In the genomic region with DNA sequence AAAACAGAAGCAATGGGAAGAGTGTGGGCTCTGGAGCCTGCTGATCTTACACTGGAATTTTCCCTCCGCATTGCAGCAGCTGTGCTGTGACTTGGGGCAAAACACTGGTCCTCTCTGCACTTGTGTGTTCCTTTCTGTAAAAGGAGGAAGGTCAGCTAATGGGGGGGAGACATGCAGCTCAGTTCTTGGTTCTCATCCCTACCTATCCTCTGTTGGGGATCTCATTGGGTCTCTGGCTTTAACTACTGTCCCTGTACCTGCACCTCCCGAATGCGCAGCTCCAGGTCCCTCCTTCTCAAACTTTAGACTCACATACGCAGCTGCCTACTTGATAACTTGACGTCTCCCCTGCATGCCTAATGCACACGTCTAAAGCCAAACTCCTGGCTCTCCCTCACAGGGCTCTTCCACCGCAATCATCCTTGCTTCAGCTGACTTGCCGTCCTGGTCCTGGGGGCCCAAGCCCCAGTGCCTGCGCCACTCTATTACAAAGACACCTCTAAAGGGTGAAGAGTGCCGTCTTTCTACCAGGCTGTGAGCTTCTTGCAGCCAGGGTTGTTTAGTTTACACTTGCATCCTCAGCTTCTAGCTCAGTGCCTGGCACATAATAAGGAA, we compare ENCODE assay signal across 24 cellular contexts. TPM values are rescaled to one million over a fixed set of nuclear protein-coding genes. Genes with fewer than 3 reads are reported as not detected.
DNase-seq lines count a peak whose midpoint lies in the region; ATAC-seq and TF ChIP-seq lines count a peak whose summit lies in the region.
"Had no signal": no experiment of that assay in that cellular context is flagged by ENCODE, and none has a peak within 500 bp of the region (broad histone marks: within the 10 kb centered on the region; RNA-seq: fewer than 3 reads in every experiment).

No MANE protein-coding gene starts in this region.

- H3K9me3 ChIP-seq in BLaER1 (no peaks in the 10 kb centered on the region), endodermal cell (ENCODE audit: control insufficient read depth, low read length) (no peaks in the 10 kb centered on the region), psoas muscle (no peaks in the 10 kb centered on the region), H9 (ENCODE audit: control insufficient read depth, low read depth, low read length) (no peaks in the 10 kb centered on the region)
- H3K9me3 ChIP-seq in CD4-positive, alpha-beta T cell (ENCODE audit: control insufficient read depth, low read length): no peaks in the 10 kb centered on the region
- H3K9me3 ChIP-seq: HAP-1, neutrophil, SJCRH30 had no signal

- WGBS in endodermal cell (ENCODE audit: insufficient coverage in 1 of 2, insufficient read length in 1 of 2), 2 experiments: 95 to 97% methylated on average over 9 to 10 of the region's 10 CpGs
- WGBS in psoas muscle, 3 donors: 95 to 97% (median 95%) methylated on average over 10 of the region's 10 CpGs
- WGBS in H9 (ENCODE audit: extremely low coverage, insufficient read length, low lambda C conversion rate): no CpG with 5 or more reads among the region's 10 CpGs

- H3K36me3 Mint-ChIP-seq in CD4-positive, alpha-beta T cell (ENCODE audit: low read depth): peaks cover 42% of the 10 kb centered on the region
- peaks cover 34% of the 10 kb centered on the region for H3K36me3 Mint-ChIP-seq in endodermal cell (ENCODE audit: low read depth)
- H3K36me3 Mint-ChIP-seq in H9 (ENCODE audit: insufficient read depth in 1 of 3, low read depth in 3 of 3): peaks cover 25 to 45% (median 35%) of the 10 kb centered on the region in 3 experiments

- H2BK5ac ChIP-seq in H9 (ENCODE audit: insufficient read length, low read length): no peak overlapping the region

- H2BK120ac ChIP-seq in H9 (ENCODE audit: low read depth, low read length, poor library complexity, severe bottlenecking): no peak overlapping the region

- no peak overlapping the region for H4K5ac ChIP-seq in H9 (ENCODE audit: insufficient read length, low read depth, low read length)

- H3K79me1 ChIP-seq in H9 (ENCODE audit: insufficient read depth, low read depth, low read length, poor library complexity, severe bottlenecking): no peaks in the 10 kb centered on the region

- H4K91ac ChIP-seq in H9 (ENCODE audit: insufficient read length, low read depth, low read length): no peak overlapping the region

- no peak overlapping the region for H3K27ac ChIP-seq in BLaER1
- H3K27ac ChIP-seq in CD4-positive, alpha-beta T cell (ENCODE audit: low read depth, low read length): no peak overlapping the region
- no peak overlapping the region for H3K27ac ChIP-seq in endodermal cell (ENCODE audit: low read depth, low read length)
- H3K27ac ChIP-seq in psoas muscle: peak overlapping the region; percentile 58
- no peak overlapping the region for H3K27ac ChIP-seq in H9 (ENCODE audit: insufficient read length, low read depth, low read length)
- H3K27ac ChIP-seq: neutrophil, SJCRH30 had no signal

- no peak overlapping the region for H2BK12ac ChIP-seq in H9 (ENCODE audit: insufficient read length, low read depth, low read length)

- TF ChIP-seq CTCF in CD4-positive, alpha-beta T cell (IDR thresholded peaks at IDR 0.05): no peak
- no peak for TF ChIP-seq CTCF in endodermal cell (conservative IDR thresholded peaks at IDR 0.05)
- TF ChIP-seq CTCF in psoas muscle (IDR thresholded peaks at IDR 0.05): no peak
- TF ChIP-seq CTCF in H9 (conservative IDR thresholded peaks at IDR 0.05): no peak

- no peak overlapping the region for H3K4ac ChIP-seq in H9 (ENCODE audit: low read depth, low read length)

- H3K27ac Mint-ChIP-seq in CD4-positive, alpha-beta T cell: no peak overlapping the region
- H3K27ac Mint-ChIP-seq in endodermal cell (peak overlapping the region; percentile 61), H9 (peak overlapping the region in 1 of 3 experiments; percentile 88; a peak in 2 of 7 replicates)
- H3K27ac Mint-ChIP-seq: activated T-helper 1 cell treated with anti-CD3 and anti-CD28 coated beads, Interleukin-12 subunit alpha, Interleukin-12 subunit beta, Interleukin-2, Interleukin-4 antibody, amounts not matched to agents 30 ng/mL and 10 ng/mL and 1 ng/mL, durations not matched to agents 14 hours and 24 hours and 36 hours; dendritic cell treated with granulocyte-macrophage colony-stimulating factor and Interleukin-4, amounts not matched to agents 40 ng/mL and 50 ng/mL, for 4 days had no signal

- no peak overlapping the region for H3K18ac ChIP-seq in H9 (ENCODE audit: insufficient read length, low read depth, low read length)

- no peaks in the 10 kb centered on the region for H3K79me2 ChIP-seq in H9 (ENCODE audit: insufficient read depth, low read length)

- CTCF ChIA-PET in CD4-positive, alpha-beta T cell (lab: Charles Lee): no interaction called here

- H3K23ac ChIP-seq in H9 (ENCODE audit: insufficient read length, low read depth, low read length): no peak overlapping the region

- H2BK20ac ChIP-seq in H9 (ENCODE audit: low read depth, low read length, poor library complexity, severe bottlenecking): no peak overlapping the region

- H3K4me2 ChIP-seq in BLaER1 (peak overlapping the region; percentile 42; the same call in 1 of the 2 replicates), H9 (ENCODE audit: insufficient read depth, insufficient read length, low read length) (no peak overlapping the region)

- H3K36me3 ChIP-seq in BLaER1 (peaks cover 40% of the 10 kb centered on the region), endodermal cell (ENCODE audit: control insufficient read depth, insufficient read depth, low read length) (peaks cover 35% of the 10 kb centered on the region), psoas muscle (ENCODE audit: insufficient read depth in 1 of 2, low read depth in 1 of 2) (peaks cover 9 to 48% of the 10 kb centered on the region in 2 donors)

- H3K4me3 ChIP-seq in BLaER1: no peak overlapping the region
- no peak overlapping the region for H3K4me3 ChIP-seq in endodermal cell (ENCODE audit: low read length)
- no peak overlapping the region for H3K4me3 ChIP-seq in psoas muscle
- H3K4me3 ChIP-seq: HAP-1, SJCRH30 had no signal

- no peaks in the 10 kb centered on the region for H3K23me2 ChIP-seq in H9 (ENCODE audit: insufficient read length, low read depth, low read length, poor library complexity, severe bottlenecking)

- peaks cover 20% of the 10 kb centered on the region for H3K4me1 Mint-ChIP-seq in CD4-positive, alpha-beta T cell (ENCODE audit: low read depth)
- peaks cover 20% of the 10 kb centered on the region for H3K4me1 Mint-ChIP-seq in endodermal cell
- H3K4me1 Mint-ChIP-seq in H9: peaks cover 6% of the 10 kb centered on the region in 2 experiments

- no peak for ATAC-seq in CD4-positive, alpha-beta T cell (ENCODE audit: poor library complexity)
- ATAC-seq in psoas muscle (no peak), GM21360 (IDR thresholded peaks at IDR 0.05; ENCODE audit: unreplicated experiment) (no peak)

- H3K56ac ChIP-seq in H9 (ENCODE audit: insufficient read length, low read depth, low read length): no peak overlapping the region

- no peak overlapping the region for H2BK15ac ChIP-seq in H9 (ENCODE audit: low read depth, low read length)

- peak overlapping the region; percentile 2 for H3K4me3 Mint-ChIP-seq in CD4-positive, alpha-beta T cell
- no peak overlapping the region for H3K4me3 Mint-ChIP-seq in endodermal cell
- no peak overlapping the region for H3K4me3 Mint-ChIP-seq in H9
- H3K4me3 Mint-ChIP-seq: activated T-helper 1 cell treated with anti-CD3 and anti-CD28 coated beads, Interleukin-12 subunit alpha, Interleukin-12 subunit beta, Interleukin-2, Interleukin-4 antibody, amounts not matched to agents 30 ng/mL and 10 ng/mL and 1 ng/mL, durations not matched to agents 14 hours and 24 hours and 36 hours; dendritic cell treated with granulocyte-macrophage colony-stimulating factor and Interleukin-4, amounts not matched to agents 40 ng/mL and 50 ng/mL, for 4 days had no signal

- H3T11ph ChIP-seq in H9 (ENCODE audit: low read length): no peak overlapping the region

- H3K4me1 ChIP-seq in BLaER1 (peaks cover 16% of the 10 kb centered on the region), endodermal cell (ENCODE audit: control insufficient read depth, insufficient read depth, low read length) (no peaks in the 10 kb centered on the region), psoas muscle (no peaks in the 10 kb centered on the region), H9 (ENCODE audit: insufficient read depth, low read length) (no peaks in the 10 kb centered on the region)
- H3K4me1 ChIP-seq: HAP-1, SJCRH30 had no signal

- no peak for DNase-seq in CD4-positive, alpha-beta T cell
- no peak for DNase-seq in endodermal cell
- DNase-seq in psoas muscle: no peak
- no peak for DNase-seq in EL
- no peak for DNase-seq in H9
- DNase-seq: activated naive CD4-positive, alpha-beta T cell treated with anti-CD3 and anti-CD28 coated beads, Interleukin-2, amount 50 U/mL, for 16 hours; AML-193; amygdala; caudate nucleus; DND-41; MV-4-11; NCI-H146; NCI-H510A treated with DMSO at 0.1 percent for 48 hours; retina; SJCRH30; stimulated activated CD4-positive, alpha-beta T cell treated with anti-CD3 and anti-CD28 coated beads, Interleukin-4, amount 100 ng/mL, for 1 hour; stimulated activated naive CD4-positive, alpha-beta T cell; T-helper 1 cell had no signal

- H2AFZ ChIP-seq in H9 (ENCODE audit: low read length): no peak overlapping the region

- H4K20me1 ChIP-seq in BLaER1: no peaks in the 10 kb centered on the region
- no peaks in the 10 kb centered on the region for H4K20me1 ChIP-seq in H9 (ENCODE audit: control insufficient read depth, insufficient read depth, insufficient read length)

- POLR2A ChIA-PET in CD4-positive, alpha-beta T cell (lab: Charles Lee): interaction anchor here (0.7 kb wide), 1 partner anchor 243 kb away, joined by 3 read pairs; no protein-coding TSS in a partner anchor

- H3K9me3 Mint-ChIP-seq in CD4-positive, alpha-beta T cell: no peaks in the 10 kb centered on the region
- H3K9me3 Mint-ChIP-seq in endodermal cell: no peaks in the 10 kb centered on the region
- H3K9me3 Mint-ChIP-seq in H9: no peaks in the 10 kb centered on the region
- H3K9me3 Mint-ChIP-seq: activated T-helper 1 cell treated with anti-CD3 and anti-CD28 coated beads, Interleukin-12 subunit alpha, Interleukin-12 subunit beta, Interleukin-2, Interleukin-4 antibody, amounts not matched to agents 30 ng/mL and 10 ng/mL and 1 ng/mL, durations not matched to agents 14 hours and 24 hours and 36 hours; dendritic cell treated with granulocyte-macrophage colony-stimulating factor and Interleukin-4, amounts not matched to agents 40 ng/mL and 50 ng/mL, for 4 days had no signal

- H3K14ac ChIP-seq in H9 (ENCODE audit: insufficient read depth, low read length): no peak overlapping the region

- no peak overlapping the region for H3K9ac ChIP-seq in BLaER1
- H3K9ac ChIP-seq in endodermal cell (ENCODE audit: extremely low read depth, low read length, poor library complexity, severe bottlenecking): no peak overlapping the region
- no peak overlapping the region for H3K9ac ChIP-seq in H9 (ENCODE audit: extremely low read depth, insufficient read length, low read length)

- no peak overlapping the region for H4K8ac ChIP-seq in H9 (replicated peaks; ENCODE audit: insufficient read length, low read depth, low read length)

- H3K27me3 ChIP-seq in BLaER1: no peaks in the 10 kb centered on the region
- H3K27me3 ChIP-seq in CD4-positive, alpha-beta T cell (ENCODE audit: control insufficient read depth, insufficient read depth, low read length): no peaks in the 10 kb centered on the region
- H3K27me3 ChIP-seq in endodermal cell (ENCODE audit: control insufficient read depth, insufficient read depth, low read length, poor library complexity, severe bottlenecking): no peaks in the 10 kb centered on the region
- no peaks in the 10 kb centered on the region for H3K27me3 ChIP-seq in psoas muscle (ENCODE audit: insufficient read depth in 3 of 3, low read length in 2 of 3)
- H3K27me3 ChIP-seq in H9 (ENCODE audit: insufficient read depth, low read length): no peaks in the 10 kb centered on the region
- H3K27me3 ChIP-seq: neutrophil, SJCRH30 had no signal

- no peak overlapping the region for H2AK5ac ChIP-seq in H9 (ENCODE audit: insufficient read length, low read length)

- intact Hi-C loops in CD4-positive, alpha-beta T cell (cut with DNase I, micrococcal nuclease): no loop called here
- intact Hi-C loops in psoas muscle (cut with DNase I): no loop called here

- no peaks in the 10 kb centered on the region for H3K27me3 Mint-ChIP-seq in CD4-positive, alpha-beta T cell
- no peaks in the 10 kb centered on the region for H3K27me3 Mint-ChIP-seq in endodermal cell (ENCODE audit: insufficient read depth)
- no peaks in the 10 kb centered on the region for H3K27me3 Mint-ChIP-seq in H9 (ENCODE audit: low read depth)
- H3K27me3 Mint-ChIP-seq: dendritic cell treated with granulocyte-macrophage colony-stimulating factor and Interleukin-4, amounts not matched to agents 40 ng/mL and 50 ng/mL, for 4 days had no signal

RNA-seq across cellular contexts. Expression of a gene that starts 5.9 kb away (rescaled TPM):
- 1 to 10 TPM in 1 of 2 experiments, under 1 TPM in 1; 0.98 to 1.1 TPM for total RNA-seq in CD4-positive, alpha-beta T cell
- total RNA-seq in endodermal cell (10 to 100 TPM; 31.0 to 34.4 TPM), psoas muscle (1 to 10 TPM; 2.0 to 4.4 (median 2.9) TPM), H9 (2021) (16.5 and 19.8 TPM in 2 replicates)
- 18.4 TPM for polyA plus RNA-seq in endodermal cell (2013, experiment 1 of 2)
- 22.1 TPM for polyA plus RNA-seq in endodermal cell (2013, experiment 2 of 2)
- polyA plus RNA-seq in psoas muscle: 1 to 10 TPM; 2.1 to 4.1 (median 3.5) TPM

RNA-seq across cellular contexts. Expression of a gene that starts 32.9 kb away (rescaled TPM):
- 10 to 100 TPM; 37.9 to 44.6 TPM for total RNA-seq in CD4-positive, alpha-beta T cell
- total RNA-seq in endodermal cell (10 to 100 TPM; 38.3 to 44.7 TPM), psoas muscle (10 to 100 TPM; 24.8 to 37.5 (median 28.7) TPM), H9 (2021) (59.9 and 63.3 TPM in 2 replicates)
- 31.6 TPM for polyA plus RNA-seq in endodermal cell (2013, experiment 1 of 2)
- polyA plus RNA-seq in endodermal cell (2013, experiment 2 of 2): 30.8 TPM
- polyA plus RNA-seq in psoas muscle: 10 to 100 TPM; 22.8 to 46.8 (median 43.8) TPM

RNA-seq across cellular contexts. Expression of a gene that starts 46.6 kb away (rescaled TPM):
- 1 to 10 TPM; 2.4 to 2.6 TPM for total RNA-seq in CD4-positive, alpha-beta T cell
- 1 to 10 TPM in 1 of 2 donors, under 1 TPM in 1; 0.58 to 4.4 TPM for total RNA-seq in endodermal cell
- 6.2 TPM for polyA plus RNA-seq in endodermal cell (2013, experiment 1 of 2)
- polyA plus RNA-seq in endodermal cell (2013, experiment 2 of 2): 5.7 TPM
- total RNA-seq in psoas muscle: 1 to 10 TPM; 6.0 to 7.7 (median 6.9) TPM
- polyA plus RNA-seq in psoas muscle: 1 to 10 TPM; 4.1 to 6.9 (median 6.8) TPM
- total RNA-seq in H9 (2021): 2.4 and 2.7 TPM in 2 replicates
